ENCODE assay signal across 8 cellular contexts in genomic region chr19:33143897-33144405, GRCh38. TPM values are rescaled to one million over a fixed set of nuclear protein-coding genes. Genes with fewer than 3 reads are reported as not detected.
DNase-seq lines count a peak whose midpoint lies in the region; ATAC-seq and TF ChIP-seq lines count a peak whose summit lies in the region.

No MANE protein-coding gene starts in this region.

- no peaks in the 10 kb centered on the region for H3K4me1 ChIP-seq in lung (ENCODE audit: control insufficient read depth in 2 of 2, insufficient read depth in 2 of 2, low read length in 2 of 2)

- H3K4me3 ChIP-seq in lung: no peak overlapping the region

- H3K27me3 ChIP-seq in lung (ENCODE audit: control insufficient read depth, insufficient read depth): no peaks in the 10 kb centered on the region

- no peaks in the 10 kb centered on the region for H3K36me3 ChIP-seq in lung (ENCODE audit: control insufficient read depth in 2 of 2, insufficient read depth in 2 of 2, low read length in 2 of 2)

- ATAC-seq in HG02973 (IDR thresholded peaks at IDR 0.05; ENCODE audit: unreplicated experiment) (peak; percentile 60), lung (ENCODE audit: insufficient read depth, low FRiP score) (peak; percentile 86), GM18907 (IDR thresholded peaks at IDR 0.05; ENCODE audit: unreplicated experiment) (no peak)

- TF ChIP-seq CTCF in lung (IDR thresholded peaks at IDR 0.05; ENCODE audit: control extremely low read depth, extremely low read depth): peak; percentile 90

- 27 to 30% methylated on average over 23 of the region's 23 CpGs for WGBS in lung, 2 donors

- H3K27ac ChIP-seq in lung (ENCODE audit: low read depth in 1 of 2, low read length in 1 of 2): no peak overlapping the region

- DNase-seq in GDM1 (lab: John Stamatoyannopoulos, UW): peak; percentile 43
- peak; percentile 43 for DNase-seq in NCI-H460 (ENCODE audit: extremely low read depth, low read depth)
- peak; percentile 52 for DNase-seq in activated CD4-positive, alpha-beta T cell treated with anti-CD3 and anti-CD28 coated beads, Interleukin-2, amount 50 U/mL, for 1 hour
- DNase-seq in dermis microvascular lymphatic vessel endothelial cell (ENCODE audit: low read depth in 2 of 2): peak; percentile 29 to 49
- peak; percentile 56 for DNase-seq in lung (ENCODE audit: low spot score)
- peak; percentile 32 for DNase-seq in stimulated activated CD8-positive, alpha-beta memory T cell treated with anti-CD3 and anti-CD28 coated beads, Interleukin-15, amount 100 ng/mL, for 1 hour (ENCODE audit: low read depth)

- H3K9me3 ChIP-seq in lung (ENCODE audit: control insufficient read depth in 2 of 2, insufficient read depth in 1 of 2, low read length in 1 of 2): no peaks in the 10 kb centered on the region

RNA-seq across cellular contexts. Expression of gene WDR88, which starts 12.0 kb away (rescaled TPM):
- 0.20 TPM in 1 of 2 replicates, not detected in the other for total RNA-seq in NCI-H460 (2014; rRNA removed; shearing (Covaris generic))
- polyA plus RNA-seq in NCI-H460 (2014; cell fraction: nucleus; rRNA removed): not detected in 2 replicates
- total RNA-seq in dermis microvascular lymphatic vessel endothelial cell (not detected in 2 replicates), lung (not detected)
- polyA plus RNA-seq in lung: not detected

RNA-seq across cellular contexts. Expression of gene LRP3, which starts 50.2 kb away (rescaled TPM):
- 9.9 and 10.4 TPM in 2 replicates for total RNA-seq in NCI-H460 (2014; rRNA removed; shearing (Covaris generic))
- 48.0 and 66.6 TPM in 2 replicates for polyA plus RNA-seq in NCI-H460 (2014; cell fraction: nucleus; rRNA removed)
- total RNA-seq in dermis microvascular lymphatic vessel endothelial cell (6.9 and 13.0 TPM in 2 replicates), lung (10 to 100 TPM; 16.4 to 18.2 TPM)
- polyA plus RNA-seq in lung: 10 to 100 TPM; 10.6 to 12.9 TPM
